In the genomic region with DNA sequence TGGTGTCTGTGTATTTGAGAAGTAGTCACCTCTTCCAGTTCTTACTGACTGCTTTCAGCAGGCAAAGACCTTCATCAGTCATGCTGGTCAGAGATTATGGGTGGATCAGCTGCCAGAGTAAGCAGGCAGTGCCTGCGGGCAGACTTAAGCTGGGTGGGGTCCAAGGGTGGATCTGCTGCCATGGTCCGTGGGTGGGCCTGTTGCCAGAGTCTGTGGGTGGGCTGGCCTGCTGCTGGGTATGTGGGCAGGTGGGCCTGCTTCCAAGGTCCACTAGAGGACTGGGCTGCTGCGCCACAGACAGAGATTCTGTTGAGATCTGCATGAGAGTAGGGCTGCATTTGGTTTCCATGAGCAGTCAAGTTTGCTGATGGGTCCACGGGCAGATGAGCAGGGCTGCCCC, we compare ENCODE assay signal across 21 cellular contexts.
"Had no signal": no experiment of that assay in that cellular context is flagged by ENCODE, and none has a peak within 500 bp of the region (broad histone marks: within the 10 kb centered on the region; RNA-seq: fewer than 3 reads in every experiment).

No MANE protein-coding gene starts in this region.

- ATAC-seq: HepG2, Panc1, PC-3, Right ventricle myocardium inferior had no signal

- DNase-seq: IMR-90, Karpas-422, KG1, MM.1S, NCI-H1092 treated with DMSO at 0.1 percent for 48 hours, NCI-H1436, NCI-H187, NCI-H2029, NCI-H2081 treated with DMSO at 0.1 percent for 48 hours, NCI-H2171, NCI-H226, NCI-H446, NCI-H510A, NCI-H524 treated with DMSO at 0.1 percent for 48 hours, NCI-H69, NCI-H774, PC-3, SHP77 treated with DMSO at 0.1 percent for 48 hours had no signal
